ENCODE assay signal across 5 cellular contexts in genomic region chrX:106183685-106184084, GRCh38. TPM values are rescaled to one million over a fixed set of nuclear protein-coding genes. Genes with fewer than 3 reads are reported as not detected.
"Had no signal": no experiment of that assay in that cellular context is flagged by ENCODE, and none has a peak within 500 bp of the region (broad histone marks: within the 10 kb centered on the region; RNA-seq: fewer than 3 reads in every experiment).

No MANE protein-coding gene starts in this region.

RNA-seq across cellular contexts. Expression of gene PWWP3B, which starts 15.6 kb away (rescaled TPM):
- total RNA-seq: HT-29, IMR-90, K562 had no signal
- polyA plus RNA-seq: HepG2, IgD-negative memory B cell, IMR-90, K562 had no signal
